ENCODE assay signal across 34 cellular contexts in genomic region chr12:19925881-19926665, GRCh38.
"Had no signal": no experiment of that assay in that cellular context is flagged by ENCODE, and none has a peak within 500 bp of the region (broad histone marks: within the 10 kb centered on the region; RNA-seq: fewer than 3 reads in every experiment).

No MANE protein-coding gene starts in this region.

- H3K27me3 ChIP-seq: esophagus squamous epithelium, stomach, thyroid gland, upper lobe of right lung had no signal

- H3K9me3 ChIP-seq: esophagus squamous epithelium, mucosa of descending colon, stomach, thyroid gland, upper lobe of right lung had no signal

- H3K27ac Mint-ChIP-seq: activated naive CD8-positive, alpha-beta T cell; activated T-cell treated with anti-CD3 and anti-CD28 coated beads, Interleukin-2, amount 50 U/mL, for 72 hours; dendritic cell treated with granulocyte-macrophage colony-stimulating factor and Interleukin-4, amounts not matched to agents 40 ng/mL and 50 ng/mL, for 4 days; naive B cell; stimulated activated naive B cell treated with anti-CD40 and anti-IgM and Interleukin-4, amounts not matched to agents 10 μg/mL and 1 μg/mL and 100 μg/mL, for 72 hours; T-helper 1 cell treated with Interleukin-12 subunit alpha and Interleukin-12 subunit beta and Interleukin-4 antibody, amounts not matched to agents 30 μg/mL and 1 μg/mL, for 36 hours had no signal

- H3K4me3 Mint-ChIP-seq: activated naive CD8-positive, alpha-beta T cell; activated T-cell treated with anti-CD3 and anti-CD28 coated beads, Interleukin-2, amount 50 U/mL, for 72 hours; central memory CD8-positive, alpha-beta T cell; dendritic cell treated with granulocyte-macrophage colony-stimulating factor and Interleukin-4, amounts not matched to agents 40 ng/mL and 50 ng/mL, for 4 days; naive B cell; neural crest cell; stimulated activated naive B cell treated with anti-CD40 and anti-IgM and Interleukin-4, amounts not matched to agents 10 μg/mL and 1 μg/mL and 100 μg/mL, for 72 hours; T-helper 1 cell treated with Interleukin-12 subunit alpha and Interleukin-12 subunit beta and Interleukin-4 antibody, amounts not matched to agents 30 μg/mL and 1 μg/mL, for 36 hours had no signal

- DNase-seq: activated CD4-positive, alpha-beta T cell treated with anti-CD3 and anti-CD28 coated beads for 4 hours; activated CD4-positive, alpha-beta T cell treated with anti-CD3 and anti-CD28 coated beads, Interleukin-2, amount 50 U/mL, for 4 hours; activated effector memory CD4-positive, alpha-beta T cell treated with Interleukin-2 at 50 U/mL for 16 hours; activated naive CD4-positive, alpha-beta T cell treated with Interleukin-2 at 50 U/mL for 16 hours; activated T-cell treated with anti-CD3 and anti-CD28 coated beads for 4 hours; activated T-cell treated with anti-CD3 and anti-CD28 coated beads, Interleukin-2, amount 50 U/mL, for 72 hours; anterior cingulate cortex; effector CD4-positive, alpha-beta T cell; esophagus squamous epithelium; foreskin melanocyte; left ventricle myocardium inferior; mucosa of descending colon; naive B cell; nucleus accumbens; stimulated activated CD4-positive, alpha-beta T cell treated with anti-CD3 and anti-CD28 coated beads, Interleukin-2, amount 100 ng/mL, for 24 hours; stimulated activated naive B cell treated with anti-CD40 and anti-IgM and Interleukin-4, amounts not matched to agents 10 μg/mL and 1 μg/mL and 100 μg/mL, for 72 hours; stomach; T-helper 9 cell; thyroid gland; upper lobe of right lung had no signal

- ATAC-seq: activated T-cell treated with anti-CD3 and anti-CD28 coated beads, Interleukin-2, amount 50 U/mL, for 72 hours; mucosa of descending colon; sciatic nerve; stimulated activated naive B cell treated with anti-CD40 and anti-IgM and Interleukin-4, amounts not matched to agents 10 μg/mL and 1 μg/mL and 100 μg/mL, for 72 hours; upper lobe of right lung had no signal

- H3K4me3 ChIP-seq: esophagus squamous epithelium, left ventricle myocardium inferior, lung, mucosa of descending colon, smooth muscle cell, stomach, thyroid gland, upper lobe of right lung had no signal

- FAIRE-seq: bronchial epithelial cell, islet of Langerhans, TTC549 had no signal

- H3K9me3 Mint-ChIP-seq: central memory CD8-positive, alpha-beta T cell; T-helper 1 cell treated with Interleukin-12 subunit alpha and Interleukin-12 subunit beta and Interleukin-4 antibody, amounts not matched to agents 30 μg/mL and 1 μg/mL, for 36 hours had no signal

- H3K27me3 Mint-ChIP-seq: dendritic cell treated with granulocyte-macrophage colony-stimulating factor and Interleukin-4, amounts not matched to agents 40 ng/mL and 50 ng/mL, for 4 days; naive B cell; stimulated activated naive B cell treated with anti-CD40 and anti-IgM and Interleukin-4, amounts not matched to agents 10 μg/mL and 1 μg/mL and 100 μg/mL, for 72 hours had no signal

- H3K36me3 ChIP-seq: esophagus squamous epithelium, left ventricle myocardium inferior, stomach, thyroid gland, upper lobe of right lung had no signal

- H3K4me1 Mint-ChIP-seq: central memory CD8-positive, alpha-beta T cell; naive B cell; neural crest cell; stimulated activated naive B cell treated with anti-CD40 and anti-IgM and Interleukin-4, amounts not matched to agents 10 μg/mL and 1 μg/mL and 100 μg/mL, for 72 hours had no signal

- H3K27ac ChIP-seq: epithelial cell of prostate, esophagus squamous epithelium, left ventricle myocardium inferior, parathyroid adenoma, stomach, thyroid gland, upper lobe of right lung, VCaP had no signal

- H3K36me3 Mint-ChIP-seq: activated naive CD8-positive, alpha-beta T cell; naive B cell; stimulated activated naive B cell treated with anti-CD40 and anti-IgM and Interleukin-4, amounts not matched to agents 10 μg/mL and 1 μg/mL and 100 μg/mL, for 72 hours had no signal

- H3K4me1 ChIP-seq: esophagus squamous epithelium, left ventricle myocardium inferior, parathyroid adenoma, stomach, thyroid gland, upper lobe of right lung had no signal
